Comparison of ENCODE assay signal across 1 cellular context in the genomic region with DNA sequence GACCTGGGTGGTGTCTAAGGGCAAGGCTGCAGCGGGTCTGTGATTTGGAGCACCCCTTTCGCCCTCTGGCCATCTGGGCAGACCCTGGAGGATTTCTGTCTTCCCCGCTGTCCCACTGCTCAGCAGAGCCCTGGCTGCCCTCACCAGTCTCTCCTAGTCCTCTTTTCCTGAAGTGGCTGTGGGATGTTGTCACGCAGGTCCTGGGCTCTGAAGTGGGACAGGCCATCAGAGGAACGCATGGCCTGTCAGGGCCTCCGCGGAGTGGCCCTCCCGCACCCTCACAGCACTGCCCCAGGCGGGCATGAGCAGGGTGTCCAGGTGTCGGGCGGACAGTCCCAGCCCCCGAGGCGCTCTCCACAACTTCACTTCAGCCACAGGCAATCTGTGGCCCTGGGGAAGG.
TF ChIP-seq lines count a peak whose summit lies in the region.

No MANE protein-coding gene starts in this region.

TF ChIP-seq in WTC11, 78 proteins besides CTCF, POLR2A, EP300 and RAD21 (continued from another document):
- TF ChIP-seq, protein P1, sequence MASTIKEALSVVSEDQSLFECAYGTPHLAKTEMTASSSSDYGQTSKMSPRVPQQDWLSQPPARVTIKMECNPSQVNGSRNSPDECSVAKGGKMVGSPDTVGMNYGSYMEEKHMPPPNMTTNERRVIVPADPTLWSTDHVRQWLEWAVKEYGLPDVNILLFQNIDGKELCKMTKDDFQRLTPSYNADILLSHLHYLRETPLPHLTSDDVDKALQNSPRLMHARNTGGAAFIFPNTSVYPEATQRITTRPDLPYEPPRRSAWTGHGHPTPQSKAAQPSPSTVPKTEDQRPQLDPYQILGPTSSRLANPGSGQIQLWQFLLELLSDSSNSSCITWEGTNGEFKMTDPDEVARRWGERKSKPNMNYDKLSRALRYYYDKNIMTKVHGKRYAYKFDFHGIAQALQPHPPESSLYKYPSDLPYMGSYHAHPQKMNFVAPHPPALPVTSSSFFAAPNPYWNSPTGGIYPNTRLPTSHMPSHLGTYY (CRISPR knock-in tag; IDR thresholded peaks at IDR 0.05), result no peak
- TF ChIP-seq GRHL2 (CRISPR knock-in tag; IDR thresholded peaks at IDR 0.05; ENCODE audit: insufficient replicate concordance, severe bottlenecking), result no peak
- TF ChIP-seq, protein P2, sequence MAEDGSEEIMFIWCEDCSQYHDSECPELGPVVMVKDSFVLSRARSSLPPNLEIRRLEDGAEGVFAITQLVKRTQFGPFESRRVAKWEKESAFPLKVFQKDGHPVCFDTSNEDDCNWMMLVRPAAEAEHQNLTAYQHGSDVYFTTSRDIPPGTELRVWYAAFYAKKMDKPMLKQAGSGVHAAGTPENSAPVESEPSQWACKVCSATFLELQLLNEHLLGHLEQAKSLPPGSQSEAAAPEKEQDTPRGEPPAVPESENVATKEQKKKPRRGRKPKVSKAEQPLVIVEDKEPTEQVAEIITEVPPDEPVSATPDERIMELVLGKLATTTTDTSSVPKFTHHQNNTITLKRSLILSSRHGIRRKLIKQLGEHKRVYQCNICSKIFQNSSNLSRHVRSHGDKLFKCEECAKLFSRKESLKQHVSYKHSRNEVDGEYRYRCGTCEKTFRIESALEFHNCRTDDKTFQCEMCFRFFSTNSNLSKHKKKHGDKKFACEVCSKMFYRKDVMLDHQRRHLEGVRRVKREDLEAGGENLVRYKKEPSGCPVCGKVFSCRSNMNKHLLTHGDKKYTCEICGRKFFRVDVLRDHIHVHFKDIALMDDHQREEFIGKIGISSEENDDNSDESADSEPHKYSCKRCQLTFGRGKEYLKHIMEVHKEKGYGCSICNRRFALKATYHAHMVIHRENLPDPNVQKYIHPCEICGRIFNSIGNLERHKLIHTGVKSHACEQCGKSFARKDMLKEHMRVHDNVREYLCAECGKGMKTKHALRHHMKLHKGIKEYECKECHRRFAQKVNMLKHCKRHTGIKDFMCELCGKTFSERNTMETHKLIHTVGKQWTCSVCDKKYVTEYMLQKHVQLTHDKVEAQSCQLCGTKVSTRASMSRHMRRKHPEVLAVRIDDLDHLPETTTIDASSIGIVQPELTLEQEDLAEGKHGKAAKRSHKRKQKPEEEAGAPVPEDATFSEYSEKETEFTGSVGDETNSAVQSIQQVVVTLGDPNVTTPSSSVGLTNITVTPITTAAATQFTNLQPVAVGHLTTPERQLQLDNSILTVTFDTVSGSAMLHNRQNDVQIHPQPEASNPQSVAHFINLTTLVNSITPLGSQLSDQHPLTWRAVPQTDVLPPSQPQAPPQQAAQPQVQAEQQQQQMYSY (CRISPR knock-in tag; IDR thresholded peaks at IDR 0.05), result no peak
- TF ChIP-seq NR2C2 (CRISPR knock-in tag; IDR thresholded peaks at IDR 0.05), result no peak
